Comparison of ENCODE assay signal across 1 cellular context in the genomic region with DNA sequence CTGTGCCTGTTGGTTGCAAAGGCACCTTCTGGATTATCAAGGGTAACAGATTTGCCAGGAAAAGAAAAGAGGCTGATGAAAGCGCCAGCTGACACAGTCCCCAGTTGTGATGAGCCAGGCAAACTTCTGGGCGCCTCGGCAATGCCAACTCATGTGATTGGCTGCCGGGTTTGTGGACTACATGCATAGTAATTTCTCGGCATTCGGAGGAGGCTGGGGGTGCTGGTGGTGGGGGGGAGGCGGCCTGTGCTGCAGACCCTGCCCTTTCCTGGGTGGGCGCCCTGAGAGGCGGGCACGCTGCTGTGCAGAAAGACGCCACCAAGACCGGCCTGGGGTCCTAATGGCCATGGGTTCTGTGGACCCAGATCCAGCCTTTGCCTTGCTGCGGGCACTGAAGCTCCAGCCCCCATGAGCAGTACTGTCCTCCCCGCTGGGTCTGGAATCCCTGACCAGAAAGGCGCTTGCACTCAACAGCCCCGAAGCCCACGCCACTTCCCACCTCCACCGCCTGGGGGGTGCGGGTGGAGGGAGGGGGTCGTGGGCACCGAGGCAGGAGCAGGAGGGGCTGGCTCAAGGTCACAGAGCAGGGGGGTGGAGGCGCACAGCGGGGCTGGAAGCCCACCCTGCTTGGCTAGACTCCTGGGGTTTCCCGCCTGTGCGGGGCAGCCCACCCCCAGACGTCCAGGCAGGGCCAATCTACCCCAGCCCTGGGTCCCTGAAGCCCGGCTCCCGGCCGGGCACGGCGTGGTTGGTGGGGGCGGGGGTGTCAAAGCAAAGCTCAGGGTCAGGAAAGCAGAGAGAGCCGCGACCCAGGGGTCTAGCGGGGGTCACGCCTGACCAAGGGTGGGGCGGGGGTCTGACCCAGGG.
TF ChIP-seq lines count a peak whose summit lies in the region.

No MANE protein-coding gene starts in this region.

TF ChIP-seq in H1, 55 proteins besides CTCF, POLR2A, EP300 and RAD21:
- TF ChIP-seq CBX5 (IDR thresholded peaks at IDR 0.05; ENCODE audit: low read depth, low read length) (no peak), ASH2L (IDR thresholded peaks at IDR 0.05; ENCODE audit: low read length) (peak; percentile 43), RNF2 (IDR thresholded peaks at IDR 0.05; ENCODE audit: borderline replicate concordance, low read depth, low read length, missing control alignments, poor library complexity, severe bottlenecking) (no peak), MAFK (IDR thresholded peaks at IDR 0.05; ENCODE audit: low read depth, low read length) (peak; percentile 2; the same call in 1 of the 2 replicates), POLR2AphosphoS5 (IDR thresholded peaks at IDR 0.05; ENCODE audit: low read depth, low read length) (no peak), ZNF274 (IDR thresholded peaks at IDR 0.05; ENCODE audit: borderline replicate concordance, extremely low read depth, low read length) (no peak), GABPA (IDR thresholded peaks at IDR 0.05; ENCODE audit: borderline replicate concordance, insufficient read depth, low read length) (no peak), TCF12 (IDR thresholded peaks at IDR 0.05; ENCODE audit: low read depth, low read length) (no peak), FOSL1 (IDR thresholded peaks at IDR 0.05; ENCODE audit: insufficient read depth, low read depth, low read length) (no peak), CREB1 (IDR thresholded peaks at IDR 0.05) (no peak), KDM4A (IDR thresholded peaks at IDR 0.05; ENCODE audit: low read depth, low read length, severe bottlenecking) (peak; percentile 42), BACH1 (IDR thresholded peaks at IDR 0.05; ENCODE audit: low read length) (0 out of 2 replicates have a peak, but pooled peaks have one; percentile 45), RXRA (IDR thresholded peaks at IDR 0.05; ENCODE audit: insufficient read depth, low read depth, low read length) (no peak), HDAC6 (IDR thresholded peaks at IDR 0.05; ENCODE audit: low read depth, low read length) (no peak), TAF1 (IDR thresholded peaks at IDR 0.05; ENCODE audit: low read depth, low read length) (no peak), EZH2 (IDR thresholded peaks at IDR 0.05; ENCODE audit: low read depth, low read length, severe bottlenecking) (no peak), JUND (IDR thresholded peaks at IDR 0.05; ENCODE audit: low read length) (no peak), TEAD4 (IDR thresholded peaks at IDR 0.05; ENCODE audit: low read depth, low read length) (peak; percentile 67; the same call in 1 of the 2 replicates), TBP (IDR thresholded peaks at IDR 0.05; ENCODE audit: low read depth, low read length) (peak; percentile 34; the same call in 1 of the 2 replicates), KDM1A (IDR thresholded peaks at IDR 0.05; ENCODE audit: borderline replicate concordance, low read length) (no peak), NRF1 (IDR thresholded peaks at IDR 0.05; ENCODE audit: low read depth, low read length) (no peak), CTBP2 (IDR thresholded peaks at IDR 0.05; ENCODE audit: borderline replicate concordance, insufficient read depth, insufficient read length, low read length) (peak; percentile 53), HDAC2 (IDR thresholded peaks at IDR 0.05; ENCODE audit: borderline replicate concordance in 1 of 2, low read depth in 2 of 2, low read length in 2 of 2) (peak in 1 of 2 experiments; percentile 54; a peak in 1 of 4 replicates), SIRT6 (IDR thresholded peaks at IDR 0.05; ENCODE audit: low read length) (no peak), SIN3A (conservative IDR thresholded peaks at IDR 0.05 in 1 of 2, IDR thresholded peaks at IDR 0.05 in 1 of 2; ENCODE audit: low read depth in 1 of 2, low read length in 2 of 2) (peak in 1 of 2 experiments; percentile 22; a peak in 1 of 4 replicates)
- TF ChIP-seq, protein P1, sequence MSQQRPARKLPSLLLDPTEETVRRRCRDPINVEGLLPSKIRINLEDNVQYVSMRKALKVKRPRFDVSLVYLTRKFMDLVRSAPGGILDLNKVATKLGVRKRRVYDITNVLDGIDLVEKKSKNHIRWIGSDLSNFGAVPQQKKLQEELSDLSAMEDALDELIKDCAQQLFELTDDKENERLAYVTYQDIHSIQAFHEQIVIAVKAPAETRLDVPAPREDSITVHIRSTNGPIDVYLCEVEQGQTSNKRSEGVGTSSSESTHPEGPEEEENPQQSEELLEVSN (IDR thresholded peaks at IDR 0.05) = peak; percentile 45; the same call in 1 of the 2 replicates
- TF ChIP-seq, protein P2, sequence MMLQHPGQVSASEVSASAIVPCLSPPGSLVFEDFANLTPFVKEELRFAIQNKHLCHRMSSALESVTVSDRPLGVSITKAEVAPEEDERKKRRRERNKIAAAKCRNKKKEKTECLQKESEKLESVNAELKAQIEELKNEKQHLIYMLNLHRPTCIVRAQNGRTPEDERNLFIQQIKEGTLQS (IDR thresholded peaks at IDR 0.05; ENCODE audit: insufficient read depth, low read depth, low read length) = no peak
